Comparison of ENCODE assay signal across 29 cellular contexts in the genomic region with DNA sequence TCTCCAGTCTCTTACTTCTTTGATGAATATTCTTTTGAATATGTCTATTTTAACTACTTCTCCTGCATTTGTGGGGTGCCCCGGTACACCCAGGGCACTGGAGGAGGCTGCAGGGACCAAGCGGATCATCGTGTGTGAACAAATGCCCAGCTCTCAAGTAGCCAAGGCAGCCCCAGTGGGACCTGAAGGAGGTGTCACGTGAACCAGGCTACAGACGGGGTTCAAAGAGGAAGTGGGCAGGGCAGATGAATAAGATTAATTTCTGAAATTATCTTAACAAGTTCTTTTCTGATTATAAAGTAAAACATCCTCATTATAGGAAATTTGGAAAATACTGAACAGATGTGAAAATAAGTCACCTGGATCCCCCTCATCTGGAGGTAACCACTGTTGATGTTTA.
DNase-seq lines count a peak whose midpoint lies in the region; ATAC-seq lines count a peak whose summit lies in the region.
"Had no signal": no experiment of that assay in that cellular context is flagged by ENCODE, and none has a peak within 500 bp of the region (broad histone marks: within the 10 kb centered on the region; RNA-seq: fewer than 3 reads in every experiment).

No MANE protein-coding gene starts in this region.

- peaks cover 88% of the 10 kb centered on the region for H3K4me1 Mint-ChIP-seq in activated T-cell treated with anti-CD3 and anti-CD28 coated beads, Interleukin-2, amount 50 U/mL, for 72 hours (ENCODE audit: low read depth)
- peaks cover 73% of the 10 kb centered on the region for H3K4me1 Mint-ChIP-seq in activated T-helper 1 cell treated with anti-CD3 and anti-CD28 coated beads, Interleukin-12 subunit alpha, Interleukin-12 subunit beta, Interleukin-2, Interleukin-4 antibody, amounts not matched to agents 30 ng/mL and 10 ng/mL and 1 ng/mL, durations not matched to agents 14 hours and 24 hours and 36 hours (ENCODE audit: low read depth)
- H3K4me1 Mint-ChIP-seq in stimulated activated memory B cell treated with anti-CD40 and anti-IgM and Interleukin-4, amounts not matched to agents 10 μg/mL and 1 μg/mL and 100 μg/mL, for 72 hours = peaks cover 68% of the 10 kb centered on the region

- DNase-seq in activated T-cell treated with anti-CD3 and anti-CD28 coated beads, Interleukin-2, amount 50 U/mL, for 72 hours = no peak
- no peak for DNase-seq in activated T-cell treated with anti-CD3 and anti-CD28 coated beads, Interleukin-2, amount 50 U/mL, for 48 hours
- DNase-seq in MV-4-11 (lab: John Stamatoyannopoulos, UW) (peak; percentile 2), HUDEP-2 (lab: John Stamatoyannopoulos, UW; ENCODE audit: unreplicated experiment in 76 of 76) (no peak), DMS153 (lab: John Stamatoyannopoulos, UW) (no peak)
- no peak for DNase-seq in activated T-helper 1 cell treated with anti-CD3 and anti-CD28 coated beads, Interleukin-12 subunit alpha, Interleukin-12 subunit beta, Interleukin-2, Interleukin-4 antibody, amounts not matched to agents 30 ng/mL and 10 ng/mL and 1 ng/mL, durations not matched to agents 14 hours and 24 hours and 36 hours (ENCODE audit: low spot score)
- DNase-seq: ACHN; activated CD8-positive, alpha-beta memory T cell treated with anti-CD3 and anti-CD28 coated beads, Interleukin-2, amount 50 U/mL, for 4 hours; activated effector memory CD4-positive, alpha-beta T cell treated with anti-CD3 and anti-CD28 coated beads, Interleukin-2, amount 50 U/mL, for 16 hours; COR-L47; DMS79 treated with DMSO at 0.1 percent for 48 hours; foreskin fibroblast; heart right ventricle; kidney glomerular epithelial cell; lower lobe of right lung; NCI-H1436; NCI-H2081 treated with DMSO at 0.1 percent for 48 hours; NCI-H345; NCI-H748 treated with DMSO at 0.1 percent for 48 hours; pancreas; small intestine; stimulated activated CD8-positive, alpha-beta memory T cell treated with anti-CD3 and anti-CD28 coated beads, Interleukin-4, amount 100 ng/mL, for 48 hours; T1000; trophoblast cell had no signal

- H3K9me3 Mint-ChIP-seq in activated T-cell treated with anti-CD3 and anti-CD28 coated beads, Interleukin-2, amount 50 U/mL, for 72 hours = peaks cover 0 to 2% of the 10 kb centered on the region in 2 donors
- no peaks in the 10 kb centered on the region for H3K9me3 Mint-ChIP-seq in activated T-helper 1 cell treated with anti-CD3 and anti-CD28 coated beads, Interleukin-12 subunit alpha, Interleukin-12 subunit beta, Interleukin-2, Interleukin-4 antibody, amounts not matched to agents 30 ng/mL and 10 ng/mL and 1 ng/mL, durations not matched to agents 14 hours and 24 hours and 36 hours
- H3K9me3 Mint-ChIP-seq in stimulated activated memory B cell treated with anti-CD40 and anti-IgM and Interleukin-4, amounts not matched to agents 10 μg/mL and 1 μg/mL and 100 μg/mL, for 72 hours = no peaks in the 10 kb centered on the region

- intact Hi-C loops in activated T-helper 1 cell treated with anti-CD3 and anti-CD28 coated beads, Interleukin-12 subunit alpha, Interleukin-12 subunit beta, Interleukin-2, Interleukin-4 antibody, amounts not matched to agents 30 ng/mL and 10 ng/mL and 1 ng/mL, durations not matched to agents 14 hours and 24 hours and 36 hours (cut with micrococcal nuclease) = no loop called here

- H3K27me3 Mint-ChIP-seq in activated T-cell treated with anti-CD3 and anti-CD28 coated beads, Interleukin-2, amount 50 U/mL, for 72 hours (ENCODE audit: low read depth) = no peaks in the 10 kb centered on the region
- H3K27me3 Mint-ChIP-seq in activated T-helper 1 cell treated with anti-CD3 and anti-CD28 coated beads, Interleukin-12 subunit alpha, Interleukin-12 subunit beta, Interleukin-2, Interleukin-4 antibody, amounts not matched to agents 30 ng/mL and 10 ng/mL and 1 ng/mL, durations not matched to agents 14 hours and 24 hours and 36 hours (ENCODE audit: insufficient read depth) = peaks cover 1% of the 10 kb centered on the region
- peaks cover 32% of the 10 kb centered on the region for H3K27me3 Mint-ChIP-seq in stimulated activated memory B cell treated with anti-CD40 and anti-IgM and Interleukin-4, amounts not matched to agents 10 μg/mL and 1 μg/mL and 100 μg/mL, for 72 hours

- H3K36me3 Mint-ChIP-seq in activated T-cell treated with anti-CD3 and anti-CD28 coated beads, Interleukin-2, amount 50 U/mL, for 72 hours (ENCODE audit: insufficient read depth in 2 of 2) = peaks cover 0 to 2% of the 10 kb centered on the region in 2 donors
- peaks cover 3% of the 10 kb centered on the region for H3K36me3 Mint-ChIP-seq in activated T-helper 1 cell treated with anti-CD3 and anti-CD28 coated beads, Interleukin-12 subunit alpha, Interleukin-12 subunit beta, Interleukin-2, Interleukin-4 antibody, amounts not matched to agents 30 ng/mL and 10 ng/mL and 1 ng/mL, durations not matched to agents 14 hours and 24 hours and 36 hours (ENCODE audit: low read depth)
- no peaks in the 10 kb centered on the region for H3K36me3 Mint-ChIP-seq in stimulated activated memory B cell treated with anti-CD40 and anti-IgM and Interleukin-4, amounts not matched to agents 10 μg/mL and 1 μg/mL and 100 μg/mL, for 72 hours

- no peak for ATAC-seq in activated T-cell treated with anti-CD3 and anti-CD28 coated beads, Interleukin-2, amount 50 U/mL, for 72 hours (replicated peaks in 1 of 2)
- ATAC-seq in stimulated activated memory B cell treated with anti-CD40 and anti-IgM and Interleukin-4, amounts not matched to agents 10 μg/mL and 1 μg/mL and 100 μg/mL, for 72 hours = no peak
- ATAC-seq in HG03097 (IDR thresholded peaks at IDR 0.05; ENCODE audit: low FRiP score, unreplicated experiment) = no peak
- ATAC-seq: esophagus mucosa, heart right ventricle, lower lobe of right lung, pancreas, Right ventricle myocardium inferior, SK-N-SH treated with all-trans-retinoic acid at 6 μM for 48 hours had no signal

- peak overlapping the region; percentile 36 for H3K27ac Mint-ChIP-seq in activated T-cell treated with anti-CD3 and anti-CD28 coated beads, Interleukin-2, amount 50 U/mL, for 72 hours
- H3K27ac Mint-ChIP-seq in activated T-helper 1 cell treated with anti-CD3 and anti-CD28 coated beads, Interleukin-12 subunit alpha, Interleukin-12 subunit beta, Interleukin-2, Interleukin-4 antibody, amounts not matched to agents 30 ng/mL and 10 ng/mL and 1 ng/mL, durations not matched to agents 14 hours and 24 hours and 36 hours = peak overlapping the region; percentile 82
- H3K27ac Mint-ChIP-seq in stimulated activated memory B cell treated with anti-CD40 and anti-IgM and Interleukin-4, amounts not matched to agents 10 μg/mL and 1 μg/mL and 100 μg/mL, for 72 hours = peak overlapping the region; percentile 58

- peak overlapping the region; percentile 31 to 32 for H3K4me3 Mint-ChIP-seq in activated T-cell treated with anti-CD3 and anti-CD28 coated beads, Interleukin-2, amount 50 U/mL, for 72 hours
- peak overlapping the region; percentile 34 for H3K4me3 Mint-ChIP-seq in activated T-helper 1 cell treated with anti-CD3 and anti-CD28 coated beads, Interleukin-12 subunit alpha, Interleukin-12 subunit beta, Interleukin-2, Interleukin-4 antibody, amounts not matched to agents 30 ng/mL and 10 ng/mL and 1 ng/mL, durations not matched to agents 14 hours and 24 hours and 36 hours
- no peak overlapping the region for H3K4me3 Mint-ChIP-seq in stimulated activated memory B cell treated with anti-CD40 and anti-IgM and Interleukin-4, amounts not matched to agents 10 μg/mL and 1 μg/mL and 100 μg/mL, for 72 hours
